In genomic region chr3:183539821-183540220, GRCh38 we compare ENCODE assay signal across 14 cellular contexts. TPM values are rescaled to one million over a fixed set of nuclear protein-coding genes. Genes with fewer than 3 reads are reported as not detected.
DNase-seq lines count a peak whose midpoint lies in the region; ATAC-seq, FAIRE-seq and TF ChIP-seq lines count a peak whose summit lies in the region.
"Had no signal": no experiment of that assay in that cellular context is flagged by ENCODE, and none has a peak within 500 bp of the region (broad histone marks: within the 10 kb centered on the region; RNA-seq: fewer than 3 reads in every experiment).

No MANE protein-coding gene starts in this region.

- BruUV-seq in OCI-LY7 (replicated peaks; lab: Mats Ljungman, UMichigan): no TSS peak

- peak overlapping the region in 3 of 10 donors; percentile 59 to 80 (median 64) for H3K4me3 Mint-ChIP-seq in naive thymus-derived CD4-positive, alpha-beta T cell
- H3K4me3 Mint-ChIP-seq: activated CD4-positive, alpha-beta memory T cell treated with anti-CD3 and anti-CD28 coated beads for 36 hours had no signal

- H3K36me3 Mint-ChIP-seq in naive thymus-derived CD4-positive, alpha-beta T cell: peaks cover 0 to 28% (median 17%) of the 10 kb centered on the region in 5 donors

- H3K79me2 ChIP-seq in DOHH2 (ENCODE audit: control insufficient read depth, low read length) (peaks cover 100% of the 10 kb centered on the region), OCI-LY7 (ENCODE audit: insufficient read depth, low read depth, low read length) (peaks cover 100% of the 10 kb centered on the region), keratinocyte (ENCODE audit: control insufficient read depth, insufficient read depth, low read length) (no peaks in the 10 kb centered on the region)

- CTCF ChIA-PET in OCI-LY7 (lab: Charles Lee; ENCODE audit: unreplicated experiment): interaction anchor here (1.7 kb wide), 1 partner anchor 9 kb away, joined by 4 read pairs; no protein-coding TSS in a partner anchor
- CTCF ChIA-PET in naive thymus-derived CD4-positive, alpha-beta T cell (lab: Charles Lee): no interaction called here

- H2AFZ ChIP-seq in OCI-LY7 (ENCODE audit: low read length) (no peak overlapping the region), keratinocyte (ENCODE audit: control insufficient read depth, low read length) (no peak overlapping the region)

- H3K4me3 ChIP-seq in DOHH2 (ENCODE audit: low read length) (peak overlapping the region; percentile 48; the same call in 1 of the 2 replicates), OCI-LY7 (ENCODE audit: low read depth, low read length, poor library complexity, severe bottlenecking) (no peak overlapping the region), keratinocyte (ENCODE audit: control insufficient read depth in 2 of 3, extremely low read depth in 1 of 3, insufficient read depth in 2 of 3, low read depth in 1 of 3, low read length in 3 of 3) (no peak overlapping the region)
- no peak overlapping the region for H3K4me3 ChIP-seq in naive thymus-derived CD4-positive, alpha-beta T cell (ENCODE audit: low read length)
- H3K4me3 ChIP-seq: left lung had no signal

- no peaks in the 10 kb centered on the region for H3K9me3 ChIP-seq in DOHH2 (ENCODE audit: control insufficient read depth, insufficient read depth, low read length)
- no peaks in the 10 kb centered on the region for H3K9me3 ChIP-seq in OCI-LY7 (ENCODE audit: low read length)
- no peaks in the 10 kb centered on the region for H3K9me3 ChIP-seq in keratinocyte (ENCODE audit: control insufficient read depth, low read depth, low read length)
- H3K9me3 ChIP-seq in naive thymus-derived CD4-positive, alpha-beta T cell (ENCODE audit: control insufficient read depth in 2 of 3, low read length in 3 of 3): no peaks in the 10 kb centered on the region
- H3K9me3 ChIP-seq: left lung had no signal

- H3K4me1 Mint-ChIP-seq in naive thymus-derived CD4-positive, alpha-beta T cell: peaks cover 70 to 97% (median 95%) of the 10 kb centered on the region in 7 donors

- H3F3A ChIP-seq in DOHH2 (ENCODE audit: control insufficient read depth, insufficient read depth): peaks cover 41% of the 10 kb centered on the region

- DNase-seq in CD1c-positive myeloid dendritic cell (ENCODE audit: extremely low spot score): peak; percentile 47
- DNase-seq in OCI-LY7 (ENCODE audit: low spot score): no peak
- DNase-seq in keratinocyte (ENCODE audit: low read depth, low spot score): peak; percentile 36
- DNase-seq in naive thymus-derived CD4-positive, alpha-beta T cell: no peak
- DNase-seq in COR-L47 (lab: John Stamatoyannopoulos, UW): no peak
- DNase-seq: activated CD4-positive, alpha-beta memory T cell treated with anti-CD3 and anti-CD28 coated beads for 36 hours; KBM-7; left lung; NCI-H1694 treated with DMSO at 0.1 percent for 48 hours; NCI-H524 treated with DMSO at 0.1 percent for 48 hours had no signal

- peaks cover 22% of the 10 kb centered on the region for H4K20me1 ChIP-seq in DOHH2 (ENCODE audit: control insufficient read depth, insufficient read depth, low read depth, low read length)
- H4K20me1 ChIP-seq in OCI-LY7 (ENCODE audit: insufficient read depth, low read length): peaks cover 40% of the 10 kb centered on the region
- no peaks in the 10 kb centered on the region for H4K20me1 ChIP-seq in keratinocyte (ENCODE audit: control insufficient read depth, extremely low read depth, insufficient read depth, low read length)

- intact Hi-C loops in OCI-LY7 (cut with micrococcal nuclease; ENCODE audit: unreplicated experiment): loop anchor here (5.0 kb wide), 1 partner anchor 97 kb away; the partner anchor contains the start of gene KLHL24
- intact Hi-C loops in naive thymus-derived CD4-positive, alpha-beta T cell (cut with micrococcal nuclease): no loop called here

- dilution Hi-C loops in keratinocyte (cut with MboI; ENCODE audit: extremely low pct_ligation_motif_present, low sequenced_read_pairs): no loop called here

- H3K27ac Mint-ChIP-seq in naive thymus-derived CD4-positive, alpha-beta T cell: peak overlapping the region in 4 of 9 donors; percentile 56 to 93 (median 82)
- H3K27ac Mint-ChIP-seq: progenitor cell of endocrine pancreas had no signal

- H3K36me3 ChIP-seq in DOHH2 (ENCODE audit: control insufficient read depth, low read length) (peaks cover 87% of the 10 kb centered on the region), OCI-LY7 (ENCODE audit: insufficient read depth, low read length) (peaks cover 96% of the 10 kb centered on the region), keratinocyte (ENCODE audit: control insufficient read depth in 2 of 2, extremely low read depth in 1 of 2, insufficient read depth in 2 of 2, low read length in 2 of 2) (no peaks in the 10 kb centered on the region)
- H3K36me3 ChIP-seq in naive thymus-derived CD4-positive, alpha-beta T cell (ENCODE audit: control insufficient read depth in 2 of 3, insufficient read depth in 3 of 3, low read length in 3 of 3): peaks cover 0 to 3% (median 0%) of the 10 kb centered on the region in 3 experiments
- H3K36me3 ChIP-seq: left lung had no signal

- H3K27me3 ChIP-seq in DOHH2 (ENCODE audit: control insufficient read depth, low read length) (no peaks in the 10 kb centered on the region), keratinocyte (ENCODE audit: control insufficient read depth, extremely low read depth, insufficient read depth, low read length) (no peaks in the 10 kb centered on the region)
- H3K27me3 ChIP-seq in naive thymus-derived CD4-positive, alpha-beta T cell (ENCODE audit: control insufficient read depth in 2 of 2, insufficient read depth in 2 of 2, low read length in 2 of 2): no peaks in the 10 kb centered on the region
- H3K27me3 ChIP-seq: left lung had no signal

- POLR2A ChIA-PET in OCI-LY7 (lab: Charles Lee): interaction anchor here (1.1 to 2.8 kb wide), 4 partner anchors 12 to 37 kb away, joined by 7 to 19 read pairs (median 10); no protein-coding TSS in a partner anchor
- POLR2A ChIA-PET in naive thymus-derived CD4-positive, alpha-beta T cell (lab: Charles Lee): interaction anchor here (0.6 kb wide), 1 partner anchor 98 kb away, joined by 3 read pairs; no protein-coding TSS in a partner anchor

- peak overlapping the region; percentile 84 for H3K4me2 ChIP-seq in DOHH2 (ENCODE audit: low read length)
- peak overlapping the region; percentile 98 for H3K4me2 ChIP-seq in OCI-LY7 (ENCODE audit: low read length)
- H3K4me2 ChIP-seq in keratinocyte (ENCODE audit: control insufficient read depth, extremely low read depth, insufficient read depth, low read depth, low read length): no peak overlapping the region

- H3K27me3 Mint-ChIP-seq in naive thymus-derived CD4-positive, alpha-beta T cell: no peaks in the 10 kb centered on the region
- H3K27me3 Mint-ChIP-seq: activated CD4-positive, alpha-beta memory T cell treated with anti-CD3 and anti-CD28 coated beads for 36 hours had no signal

- H3K9me2 ChIP-seq in DOHH2 (replicated peaks; ENCODE audit: control insufficient read depth, low read length) (no peaks in the 10 kb centered on the region), OCI-LY7 (ENCODE audit: insufficient read depth, low read length) (no peaks in the 10 kb centered on the region)

- H3K4me1 ChIP-seq in DOHH2 (ENCODE audit: control insufficient read depth, low read length) (peaks cover 100% of the 10 kb centered on the region), OCI-LY7 (ENCODE audit: insufficient read depth, low read length, poor library complexity, severe bottlenecking) (peaks cover 100% of the 10 kb centered on the region), keratinocyte (ENCODE audit: control insufficient read depth, extremely low read depth, insufficient read depth, low read length) (peaks cover 13% of the 10 kb centered on the region)
- H3K4me1 ChIP-seq in naive thymus-derived CD4-positive, alpha-beta T cell (ENCODE audit: control insufficient read depth in 2 of 2, insufficient read depth in 2 of 2, low read length in 2 of 2): peaks cover 11 to 53% of the 10 kb centered on the region in 2 donors

- TF ChIP-seq CTCF in DOHH2 (IDR thresholded peaks at IDR 0.05; ENCODE audit: low read depth, low read length, poor library complexity, severe bottlenecking) (no peak), OCI-LY7 (conservative IDR thresholded peaks at IDR 0.05; ENCODE audit: low read length) (no peak), keratinocyte (optimal IDR thresholded peaks at IDR 0.05 in 1 of 3, IDR thresholded peaks at IDR 0.05 in 1 of 3, conservative IDR thresholded peaks at IDR 0.05 in 1 of 3; ENCODE audit: extremely low read depth in 1 of 3, insufficient read depth in 2 of 3, low read length in 3 of 3) (no peak)

- no peaks in the 10 kb centered on the region for H3K9me1 ChIP-seq in keratinocyte (ENCODE audit: control insufficient read depth, extremely low read depth, insufficient read depth, low read length)

- no peak overlapping the region for H3K9ac ChIP-seq in keratinocyte (ENCODE audit: control insufficient read depth, extremely low read depth, insufficient read depth, low read length)

- H3K27ac ChIP-seq in DOHH2 (ENCODE audit: low read depth, low read length): peak overlapping the region; percentile 80
- peak overlapping the region; percentile 96 for H3K27ac ChIP-seq in OCI-LY7 (ENCODE audit: low read depth, low read length, poor library complexity, severe bottlenecking)
- H3K27ac ChIP-seq in keratinocyte (ENCODE audit: control insufficient read depth, insufficient read depth, low read length): no peak overlapping the region
- H3K27ac ChIP-seq in naive thymus-derived CD4-positive, alpha-beta T cell (ENCODE audit: low read depth, low read length): no peak overlapping the region

- peak; percentile 95 for FAIRE-seq in keratinocyte (lab: Jason Lieb, UNC)

- ATAC-seq in naive thymus-derived CD4-positive, alpha-beta T cell: no peak
- no peak for ATAC-seq in GM21381 (IDR thresholded peaks at IDR 0.05; ENCODE audit: unreplicated experiment)
- ATAC-seq: left lung had no signal

- no peaks in the 10 kb centered on the region for H3K9me3 Mint-ChIP-seq in naive thymus-derived CD4-positive, alpha-beta T cell
- H3K9me3 Mint-ChIP-seq: activated CD4-positive, alpha-beta memory T cell treated with anti-CD3 and anti-CD28 coated beads for 36 hours had no signal

RNA-seq across cellular contexts. Expression of gene KLHL6, which starts 15.7 kb away (rescaled TPM):
- 143 TPM in 2 replicates for total RNA-seq in OCI-LY7 (2014; rRNA removed; shearing (Covaris generic))
- 169 and 191 TPM in 2 replicates for total RNA-seq in OCI-LY7 (2022)
- polyA plus RNA-seq in keratinocyte: 0.10 to 0.30 TPM (median 0.12 TPM) in 3 replicates
- polyA plus RNA-seq in keratinocyte (2011; ENCODE audit: low read depth): not detected
- 0.16 and 0.26 TPM in 2 replicates for polyA plus RNA-seq in keratinocyte (2011; cell fraction: cytosol; rRNA removed)
- polyA plus RNA-seq in keratinocyte (2011; cell fraction: nucleus; rRNA removed): 0.28 and 0.32 TPM in 2 replicates
- 0.15 and 0.24 TPM in 2 replicates for polyA plus RNA-seq in keratinocyte (2012; ENCODE audit: low replicate concordance)
- polyA minus RNA-seq in keratinocyte: 0.26 to 0.39 TPM (median 0.29 TPM) in 3 replicates
- 0.58 TPM for polyA minus RNA-seq in keratinocyte (2011; cell fraction: cytosol; rRNA and poly(A)+ RNA removed)
- polyA minus RNA-seq in keratinocyte (2011; cell fraction: nucleus; rRNA and poly(A)+ RNA removed): 0.21 and 0.70 TPM in 2 replicates
- 10 to 100 TPM; 37.7 to 72.9 (median 41.5) TPM for total RNA-seq in naive thymus-derived CD4-positive, alpha-beta T cell
- 10 to 100 TPM; 25.8 to 32.9 TPM for polyA plus RNA-seq in naive thymus-derived CD4-positive, alpha-beta T cell
- total RNA-seq: G401 had no signal

Comparison
In these comparisons a context has a peak if more than half of its experiments do, and no peak if none do; other contexts are left out.
1. DNase-seq: peak in CD1c-positive myeloid dendritic cell (single experiment) and keratinocyte (single experiment); none in OCI-LY7 (single experiment), naive thymus-derived CD4-positive, alpha-beta T cell (0 of 9) and COR-L47 (single experiment).
2. H3K27ac ChIP-seq: peak in DOHH2 (single experiment) and OCI-LY7 (single experiment); none in keratinocyte (single experiment) and naive thymus-derived CD4-positive, alpha-beta T cell (single experiment).